ENCODE assay signal across 9 cellular contexts in genomic region chr2:230668939-230669303, GRCh38. TPM values are rescaled to one million over a fixed set of nuclear protein-coding genes. Genes with fewer than 3 reads are reported as not detected.
DNase-seq lines count a peak whose midpoint lies in the region; ATAC-seq and TF ChIP-seq lines count a peak whose summit lies in the region.
"Had no signal": no experiment of that assay in that cellular context is flagged by ENCODE, and none has a peak within 500 bp of the region (broad histone marks: within the 10 kb centered on the region; RNA-seq: fewer than 3 reads in every experiment).

No MANE protein-coding gene starts in this region.

- DNase-seq in activated CD4-positive, alpha-beta T cell treated with anti-CD3 and anti-CD28 coated beads, Interleukin-2, amount 10 ng/mL, durations not matched to agents 7 days and 5 days = no peak
- no peak for DNase-seq in activated CD4-positive, alpha-beta T cell treated with anti-CD3 and anti-CD28 coated beads for 1 hour
- no peak for DNase-seq in activated T-cell treated with anti-CD3 and anti-CD28 coated beads, Interleukin-2, amount 50 U/mL, for 4 hours
- DNase-seq in stimulated activated effector memory CD8-positive, alpha-beta T cell treated with anti-CD3 and anti-CD28 coated beads, Interleukin-12 subunit alpha, Interleukin-12 subunit beta, amount 100 ng/mL, for 72 hours (ENCODE audit: low spot score in 2 of 2) = no peak
- DNase-seq in omental fat pad (ENCODE audit: low spot score) = no peak
- DNase-seq in C1 segment of cervical spinal cord (lab: John Stamatoyannopoulos, UW) = no peak
- DNase-seq in PC-9 = no peak

- no peak overlapping the region for H3K4me2 ChIP-seq in PC-9
- H3K4me2 ChIP-seq: hepatocyte had no signal

- CTCF ChIA-PET in activated CD4-positive, alpha-beta T cell treated with anti-CD3 and anti-CD28 coated beads, Interleukin-2, amount 10 ng/mL, durations not matched to agents 7 days and 5 days (lab: Charles Lee) = interaction anchor here (1.1 to 3.9 kb wide), 6 partner anchors 9 to 507 kb away, joined by 3 to 16 read pairs (median 5); no protein-coding TSS in a partner anchor
- CTCF ChIA-PET in PC-9 (lab: Charles Lee) = interaction anchor here (1.0 kb wide), 1 partner anchor 130 kb away, joined by 3 read pairs; no protein-coding TSS in a partner anchor

- H3K27me3 Mint-ChIP-seq in activated CD4-positive, alpha-beta T cell treated with anti-CD3 and anti-CD28 coated beads, Interleukin-2, amount 10 ng/mL, durations not matched to agents 7 days and 5 days = no peaks in the 10 kb centered on the region
- no peaks in the 10 kb centered on the region for H3K27me3 Mint-ChIP-seq in activated T-cell treated with anti-CD3 and anti-CD28 coated beads, Interleukin-2, amount 50 U/mL, for 4 hours (ENCODE audit: low read depth)

- H3K36me3 ChIP-seq in PC-9 (ENCODE audit: low read depth) = no peaks in the 10 kb centered on the region

- H3K27ac ChIP-seq in PC-9 = no peak overlapping the region
- H3K27ac ChIP-seq: hepatocyte had no signal

- H3K4me3 Mint-ChIP-seq in activated CD4-positive, alpha-beta T cell treated with anti-CD3 and anti-CD28 coated beads, Interleukin-2, amount 10 ng/mL, durations not matched to agents 7 days and 5 days = no peak overlapping the region
- peak overlapping the region; percentile 29 for H3K4me3 Mint-ChIP-seq in activated T-cell treated with anti-CD3 and anti-CD28 coated beads, Interleukin-2, amount 50 U/mL, for 4 hours
- peak overlapping the region; percentile 49 for H3K4me3 Mint-ChIP-seq in stimulated activated effector memory CD8-positive, alpha-beta T cell treated with anti-CD3 and anti-CD28 coated beads, Interleukin-12 subunit alpha, Interleukin-12 subunit beta, amount 100 ng/mL, for 72 hours

- peaks cover 42% of the 10 kb centered on the region for H3K4me1 ChIP-seq in PC-9 (replicated peaks; ENCODE audit: insufficient read depth)

- H4K20me1 ChIP-seq in PC-9 (ENCODE audit: insufficient read depth) = no peaks in the 10 kb centered on the region

- H3K4me1 Mint-ChIP-seq in activated CD4-positive, alpha-beta T cell treated with anti-CD3 and anti-CD28 coated beads, Interleukin-2, amount 10 ng/mL, durations not matched to agents 7 days and 5 days = peaks cover 73% of the 10 kb centered on the region
- H3K4me1 Mint-ChIP-seq in activated T-cell treated with anti-CD3 and anti-CD28 coated beads, Interleukin-2, amount 50 U/mL, for 4 hours (ENCODE audit: low read depth) = peaks cover 59% of the 10 kb centered on the region
- peaks cover 70% of the 10 kb centered on the region for H3K4me1 Mint-ChIP-seq in stimulated activated effector memory CD8-positive, alpha-beta T cell treated with anti-CD3 and anti-CD28 coated beads, Interleukin-12 subunit alpha, Interleukin-12 subunit beta, amount 100 ng/mL, for 72 hours

- BruUV-seq in PC-9 (replicated peaks; lab: Mats Ljungman, UMichigan) = no TSS peak

- H3K9me3 ChIP-seq in PC-9 (ENCODE audit: insufficient read depth, low read depth) = no peaks in the 10 kb centered on the region

- no peaks in the 10 kb centered on the region for H3K27me3 ChIP-seq in PC-9 (ENCODE audit: insufficient read depth, low read depth)
- H3K27me3 ChIP-seq: hepatocyte had no signal

- POLR2A ChIA-PET in activated CD4-positive, alpha-beta T cell treated with anti-CD3 and anti-CD28 coated beads, Interleukin-2, amount 10 ng/mL, durations not matched to agents 7 days and 5 days (lab: Charles Lee) = no interaction called here
- POLR2A ChIA-PET in PC-9 (lab: Charles Lee; ENCODE audit: unreplicated experiment) = interaction anchor here (0.6 kb wide), 1 partner anchor 105 kb away, joined by 3 read pairs; no protein-coding TSS in a partner anchor

- H3K9me3 Mint-ChIP-seq in activated CD4-positive, alpha-beta T cell treated with anti-CD3 and anti-CD28 coated beads, Interleukin-2, amount 10 ng/mL, durations not matched to agents 7 days and 5 days = peaks cover 3% of the 10 kb centered on the region
- no peaks in the 10 kb centered on the region for H3K9me3 Mint-ChIP-seq in activated T-cell treated with anti-CD3 and anti-CD28 coated beads, Interleukin-2, amount 50 U/mL, for 4 hours
- no peaks in the 10 kb centered on the region for H3K9me3 Mint-ChIP-seq in stimulated activated effector memory CD8-positive, alpha-beta T cell treated with anti-CD3 and anti-CD28 coated beads, Interleukin-12 subunit alpha, Interleukin-12 subunit beta, amount 100 ng/mL, for 72 hours

- TF ChIP-seq CTCF in omental fat pad (IDR thresholded peaks at IDR 0.05) (no peak), PC-9 (conservative IDR thresholded peaks at IDR 0.05) (no peak)

- no peak overlapping the region for H2AFZ ChIP-seq in PC-9
- H2AFZ ChIP-seq: hepatocyte had no signal

- H3K9me2 ChIP-seq in PC-9 (ENCODE audit: insufficient read depth) = no peaks in the 10 kb centered on the region

- H3K4me3 ChIP-seq in PC-9 = no peak overlapping the region
- H3K4me3 ChIP-seq: hepatocyte had no signal

- H3K79me2 ChIP-seq in PC-9 (ENCODE audit: low read depth) = no peaks in the 10 kb centered on the region
- H3K79me2 ChIP-seq: hepatocyte had no signal

- peak; percentile 20 for ATAC-seq in HG03060 (IDR thresholded peaks at IDR 0.05; ENCODE audit: low read depth, unreplicated experiment)
- no peak for ATAC-seq in activated T-cell treated with anti-CD3 and anti-CD28 coated beads, Interleukin-2, amount 50 U/mL, for 4 hours
- peak; percentile 50 for ATAC-seq in stimulated activated effector memory CD8-positive, alpha-beta T cell treated with anti-CD3 and anti-CD28 coated beads, Interleukin-12 subunit alpha, Interleukin-12 subunit beta, amount 100 ng/mL, for 72 hours
- no peak for ATAC-seq in omental fat pad (ENCODE audit: low FRiP score)

- peak overlapping the region; percentile 74 for H3K27ac Mint-ChIP-seq in activated CD4-positive, alpha-beta T cell treated with anti-CD3 and anti-CD28 coated beads, Interleukin-2, amount 10 ng/mL, durations not matched to agents 7 days and 5 days
- H3K27ac Mint-ChIP-seq in stimulated activated effector memory CD8-positive, alpha-beta T cell treated with anti-CD3 and anti-CD28 coated beads, Interleukin-12 subunit alpha, Interleukin-12 subunit beta, amount 100 ng/mL, for 72 hours = peak overlapping the region; percentile 83

- H3K36me3 Mint-ChIP-seq in activated CD4-positive, alpha-beta T cell treated with anti-CD3 and anti-CD28 coated beads, Interleukin-2, amount 10 ng/mL, durations not matched to agents 7 days and 5 days (ENCODE audit: low read depth) = peaks cover 2% of the 10 kb centered on the region
- no peaks in the 10 kb centered on the region for H3K36me3 Mint-ChIP-seq in activated T-cell treated with anti-CD3 and anti-CD28 coated beads, Interleukin-2, amount 50 U/mL, for 4 hours (ENCODE audit: insufficient read depth)
- H3K36me3 Mint-ChIP-seq in stimulated activated effector memory CD8-positive, alpha-beta T cell treated with anti-CD3 and anti-CD28 coated beads, Interleukin-12 subunit alpha, Interleukin-12 subunit beta, amount 100 ng/mL, for 72 hours = peaks cover 6% of the 10 kb centered on the region

- peaks cover 16% of the 10 kb centered on the region; the same call in 1 of the 2 replicates for H3F3A ChIP-seq in PC-9 (ENCODE audit: insufficient read depth, low read depth)

- intact Hi-C loops in PC-9 (cut with micrococcal nuclease; ENCODE audit: unreplicated experiment) = no loop called here

RNA-seq across cellular contexts. Expression of gene CAB39, which starts 43.7 kb away (rescaled TPM):
- 100 to 1,000 TPM; 135 to 154 TPM for total RNA-seq in activated CD4-positive, alpha-beta T cell treated with anti-CD3 and anti-CD28 coated beads, Interleukin-2, amount 10 ng/mL, durations not matched to agents 7 days and 5 days
- 100 to 1,000 TPM; 125 to 133 (median 128) TPM for total RNA-seq in activated T-cell treated with anti-CD3 and anti-CD28 coated beads, Interleukin-2, amount 50 U/mL, for 4 hours
- total RNA-seq in omental fat pad = 100 to 1,000 TPM in 1 of 4 donors, 10 to 100 TPM in 3; 61.2 to 110 (median 90.3) TPM
- total RNA-seq in PC-9 (2021) = 70.9 and 86.1 TPM in 2 replicates

Comparison
In these comparisons a context has a peak if more than half of its experiments do, and no peak if none do; other contexts are left out.
1. ATAC-seq: peak in HG03060 (single experiment) and stimulated activated effector memory CD8-positive, alpha-beta T cell treated with anti-CD3 and anti-CD28 coated beads, Interleukin-12 subunit alpha, Interleukin-12 subunit beta, amount 100 ng/mL, for 72 hours (single experiment); none in activated T-cell treated with anti-CD3 and anti-CD28 coated beads, Interleukin-2, amount 50 U/mL, for 4 hours (0 of 2) and omental fat pad (single experiment).